ENCODE assay signal across 1 cellular context in the genomic region with DNA sequence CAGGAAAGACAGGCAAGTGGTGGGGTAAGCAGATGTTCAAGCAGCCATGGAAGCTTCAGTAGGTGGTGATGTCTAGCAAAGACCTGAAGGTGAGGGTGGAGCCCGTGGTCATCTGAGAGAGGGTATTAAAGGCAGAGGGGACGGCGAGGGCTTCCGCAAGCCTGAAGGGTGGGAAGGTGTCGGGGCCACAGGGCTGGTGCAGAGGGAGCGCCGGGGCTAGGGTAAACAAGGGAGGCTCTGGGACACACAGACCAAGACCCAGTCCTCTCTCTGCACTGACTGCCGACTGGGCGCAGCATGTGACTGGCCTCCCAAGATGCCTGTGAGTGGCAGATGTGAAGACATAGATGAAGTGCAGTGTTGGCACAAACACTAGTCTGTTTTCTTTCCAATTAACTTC.
TF ChIP-seq lines count a peak whose summit lies in the region.

No MANE protein-coding gene starts in this region.

TF ChIP-seq in SK-N-SH treated with all-trans-retinoic acid at 6 μM for 48 hours, 23 proteins besides CTCF, POLR2A, EP300 and RAD21 (continued from another document):
- no peak for TF ChIP-seq PPARA (CRISPR knock-in tag; IDR thresholded peaks at IDR 0.05; ENCODE audit: borderline replicate concordance)
- TF ChIP-seq, protein P1, sequence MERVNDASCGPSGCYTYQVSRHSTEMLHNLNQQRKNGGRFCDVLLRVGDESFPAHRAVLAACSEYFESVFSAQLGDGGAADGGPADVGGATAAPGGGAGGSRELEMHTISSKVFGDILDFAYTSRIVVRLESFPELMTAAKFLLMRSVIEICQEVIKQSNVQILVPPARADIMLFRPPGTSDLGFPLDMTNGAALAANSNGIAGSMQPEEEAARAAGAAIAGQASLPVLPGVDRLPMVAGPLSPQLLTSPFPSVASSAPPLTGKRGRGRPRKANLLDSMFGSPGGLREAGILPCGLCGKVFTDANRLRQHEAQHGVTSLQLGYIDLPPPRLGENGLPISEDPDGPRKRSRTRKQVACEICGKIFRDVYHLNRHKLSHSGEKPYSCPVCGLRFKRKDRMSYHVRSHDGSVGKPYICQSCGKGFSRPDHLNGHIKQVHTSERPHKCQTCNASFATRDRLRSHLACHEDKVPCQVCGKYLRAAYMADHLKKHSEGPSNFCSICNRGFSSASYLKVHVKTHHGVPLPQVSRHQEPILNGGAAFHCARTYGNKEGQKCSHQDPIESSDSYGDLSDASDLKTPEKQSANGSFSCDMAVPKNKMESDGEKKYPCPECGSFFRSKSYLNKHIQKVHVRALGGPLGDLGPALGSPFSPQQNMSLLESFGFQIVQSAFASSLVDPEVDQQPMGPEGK (CRISPR knock-in tag; IDR thresholded peaks at IDR 0.05; ENCODE audit: borderline replicate concordance) = no peak
- no peak for TF ChIP-seq OSR1 (CRISPR knock-in tag; IDR thresholded peaks at IDR 0.05)
- TF ChIP-seq ISL1 (CRISPR knock-in tag; IDR thresholded peaks at IDR 0.05) = no peak
- no peak for TF ChIP-seq BACH2 (CRISPR knock-in tag; IDR thresholded peaks at IDR 0.05; ENCODE audit: borderline replicate concordance)
- TF ChIP-seq GLIS3 (CRISPR knock-in tag; IDR thresholded peaks at IDR 0.05) = no peak
- TF ChIP-seq, protein P2, sequence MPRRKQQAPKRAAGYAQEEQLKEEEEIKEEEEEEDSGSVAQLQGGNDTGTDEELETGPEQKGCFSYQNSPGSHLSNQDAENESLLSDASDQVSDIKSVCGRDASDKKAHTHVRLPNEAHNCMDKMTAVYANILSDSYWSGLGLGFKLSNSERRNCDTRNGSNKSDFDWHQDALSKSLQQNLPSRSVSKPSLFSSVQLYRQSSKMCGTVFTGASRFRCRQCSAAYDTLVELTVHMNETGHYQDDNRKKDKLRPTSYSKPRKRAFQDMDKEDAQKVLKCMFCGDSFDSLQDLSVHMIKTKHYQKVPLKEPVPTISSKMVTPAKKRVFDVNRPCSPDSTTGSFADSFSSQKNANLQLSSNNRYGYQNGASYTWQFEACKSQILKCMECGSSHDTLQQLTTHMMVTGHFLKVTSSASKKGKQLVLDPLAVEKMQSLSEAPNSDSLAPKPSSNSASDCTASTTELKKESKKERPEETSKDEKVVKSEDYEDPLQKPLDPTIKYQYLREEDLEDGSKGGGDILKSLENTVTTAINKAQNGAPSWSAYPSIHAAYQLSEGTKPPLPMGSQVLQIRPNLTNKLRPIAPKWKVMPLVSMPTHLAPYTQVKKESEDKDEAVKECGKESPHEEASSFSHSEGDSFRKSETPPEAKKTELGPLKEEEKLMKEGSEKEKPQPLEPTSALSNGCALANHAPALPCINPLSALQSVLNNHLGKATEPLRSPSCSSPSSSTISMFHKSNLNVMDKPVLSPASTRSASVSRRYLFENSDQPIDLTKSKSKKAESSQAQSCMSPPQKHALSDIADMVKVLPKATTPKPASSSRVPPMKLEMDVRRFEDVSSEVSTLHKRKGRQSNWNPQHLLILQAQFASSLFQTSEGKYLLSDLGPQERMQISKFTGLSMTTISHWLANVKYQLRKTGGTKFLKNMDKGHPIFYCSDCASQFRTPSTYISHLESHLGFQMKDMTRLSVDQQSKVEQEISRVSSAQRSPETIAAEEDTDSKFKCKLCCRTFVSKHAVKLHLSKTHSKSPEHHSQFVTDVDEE (CRISPR knock-in tag; IDR thresholded peaks at IDR 0.05) = no peak
- TF ChIP-seq ZC3H10 (CRISPR knock-in tag; IDR thresholded peaks at IDR 0.05) = no peak
